ENCODE assay signal across 1 cellular context in the genomic region with DNA sequence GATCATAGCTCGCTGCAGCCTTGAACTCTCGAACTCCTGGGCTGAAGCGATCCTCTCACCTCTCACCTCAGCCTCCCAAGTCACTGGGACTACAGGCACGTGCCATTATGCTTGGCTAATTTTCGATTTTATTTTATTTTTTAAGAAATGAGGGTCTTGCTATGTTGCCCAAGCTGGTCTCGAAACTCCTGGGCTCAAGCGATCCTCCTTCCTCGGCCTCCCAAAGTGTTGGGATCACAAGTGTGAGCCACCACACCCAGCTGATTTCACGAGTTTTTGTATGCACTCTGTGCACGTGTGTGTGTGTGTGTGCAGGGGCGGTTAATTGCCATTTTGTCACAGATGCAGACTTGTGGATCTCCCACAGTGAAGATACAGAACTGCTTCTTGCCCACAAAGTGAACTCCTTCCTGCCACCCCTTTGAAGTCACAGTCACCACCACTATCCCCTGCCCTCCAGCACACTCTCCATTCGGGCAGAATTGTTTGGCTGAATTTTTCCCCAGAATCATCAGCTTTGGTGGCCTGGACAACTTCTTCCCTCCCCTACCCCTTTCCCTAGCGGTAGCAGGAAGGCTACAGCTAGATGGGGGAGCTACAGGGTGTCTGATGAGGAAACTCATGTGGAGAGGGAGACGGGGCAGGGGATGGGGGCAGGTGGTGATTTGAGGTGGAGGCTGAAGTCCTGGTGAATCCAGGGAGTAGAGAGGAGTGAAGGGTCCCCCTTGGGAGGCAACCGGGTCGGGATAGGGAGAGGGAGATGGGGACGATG.
TF ChIP-seq lines count a peak whose summit lies in the region.

No MANE protein-coding gene starts in this region.

TF ChIP-seq in IMR-90, 13 proteins besides CTCF, POLR2A, EP300 and RAD21:
- TF ChIP-seq, protein P1, sequence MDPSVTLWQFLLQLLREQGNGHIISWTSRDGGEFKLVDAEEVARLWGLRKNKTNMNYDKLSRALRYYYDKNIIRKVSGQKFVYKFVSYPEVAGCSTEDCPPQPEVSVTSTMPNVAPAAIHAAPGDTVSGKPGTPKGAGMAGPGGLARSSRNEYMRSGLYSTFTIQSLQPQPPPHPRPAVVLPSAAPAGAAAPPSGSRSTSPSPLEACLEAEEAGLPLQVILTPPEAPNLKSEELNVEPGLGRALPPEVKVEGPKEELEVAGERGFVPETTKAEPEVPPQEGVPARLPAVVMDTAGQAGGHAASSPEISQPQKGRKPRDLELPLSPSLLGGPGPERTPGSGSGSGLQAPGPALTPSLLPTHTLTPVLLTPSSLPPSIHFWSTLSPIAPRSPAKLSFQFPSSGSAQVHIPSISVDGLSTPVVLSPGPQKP (IDR thresholded peaks at IDR 0.05; ENCODE audit: borderline replicate concordance, low read depth, low read length), result no peak
- TF ChIP-seq, protein P2, sequence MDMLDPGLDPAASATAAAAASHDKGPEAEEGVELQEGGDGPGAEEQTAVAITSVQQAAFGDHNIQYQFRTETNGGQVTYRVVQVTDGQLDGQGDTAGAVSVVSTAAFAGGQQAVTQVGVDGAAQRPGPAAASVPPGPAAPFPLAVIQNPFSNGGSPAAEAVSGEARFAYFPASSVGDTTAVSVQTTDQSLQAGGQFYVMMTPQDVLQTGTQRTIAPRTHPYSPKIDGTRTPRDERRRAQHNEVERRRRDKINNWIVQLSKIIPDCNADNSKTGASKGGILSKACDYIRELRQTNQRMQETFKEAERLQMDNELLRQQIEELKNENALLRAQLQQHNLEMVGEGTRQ (IDR thresholded peaks at IDR 0.05; ENCODE audit: low read depth, low read length), result no peak
- no peak for TF ChIP-seq RFX5 (IDR thresholded peaks at IDR 0.05; ENCODE audit: low read depth, low read length)
- TF ChIP-seq MAFK (IDR thresholded peaks at IDR 0.05; ENCODE audit: low read depth, low read length), result no peak
- TF ChIP-seq RCOR1 (IDR thresholded peaks at IDR 0.05; ENCODE audit: insufficient replicate concordance, low read length), result no peak
- TF ChIP-seq SMC3 (IDR thresholded peaks at IDR 0.05; ENCODE audit: low read depth, low read length), result no peak
- no peak for TF ChIP-seq CEBPB (IDR thresholded peaks at IDR 0.05; ENCODE audit: low read depth, low read length)
- no peak for TF ChIP-seq NFE2L2 (IDR thresholded peaks at IDR 0.05; ENCODE audit: low read depth, low read length)
- no peak for TF ChIP-seq CHD1 (IDR thresholded peaks at IDR 0.05; ENCODE audit: low read depth, low read length)
